Comparison of ENCODE assay signal across 13 cellular contexts in genomic region chr2:11827547-11827946, GRCh38.
A peak's percentile ranks its signal among the peaks of the same experiment; 100 is the strongest.
DNase-seq lines count a peak whose midpoint lies in the region; ATAC-seq and TF ChIP-seq lines count a peak whose summit lies in the region.
"Had no signal": no experiment of that assay in that cellular context is flagged by ENCODE, and none has a peak within 500 bp of the region (broad histone marks: within the 10 kb centered on the region; RNA-seq: fewer than 3 reads in every experiment).

No MANE protein-coding gene starts in this region.

- H3K79me2 ChIP-seq in PC-9 (ENCODE audit: low read depth), result no peaks in the 10 kb centered on the region

- no peaks in the 10 kb centered on the region for H3K27me3 ChIP-seq in PC-9 (ENCODE audit: insufficient read depth, low read depth)
- H3K27me3 ChIP-seq in gastrocnemius medialis, result no peaks in the 10 kb centered on the region

- no peaks in the 10 kb centered on the region for H3K9me2 ChIP-seq in PC-9 (ENCODE audit: insufficient read depth)

- no peaks in the 10 kb centered on the region for H4K20me1 ChIP-seq in PC-9 (ENCODE audit: insufficient read depth)

- intact Hi-C loops in PC-9 (cut with micrococcal nuclease; ENCODE audit: unreplicated experiment) (no loop called here), gastrocnemius medialis (cut with DNase I; ENCODE audit: low total_unique reads) (no loop called here)

- H2AFZ ChIP-seq in PC-9, result no peak overlapping the region

- H3K36me3 ChIP-seq in PC-9 (ENCODE audit: low read depth) (no peaks in the 10 kb centered on the region; the same call in 1 of the 2 replicates), gastrocnemius medialis (peaks cover 0 to 50% of the 10 kb centered on the region in 2 donors)

- H3K9me3 ChIP-seq in PC-9 (ENCODE audit: insufficient read depth, low read depth) (peaks cover 3% of the 10 kb centered on the region; the same call in 1 of the 2 replicates), gastrocnemius medialis (no peaks in the 10 kb centered on the region)

- H3K4me3 ChIP-seq in PC-9 (no peak overlapping the region), gastrocnemius medialis (no peak overlapping the region)

- no peak overlapping the region for H3K27ac ChIP-seq in PC-9
- H3K27ac ChIP-seq in gastrocnemius medialis, result no peak overlapping the region

- DNase-seq in GM13976 (ENCODE audit: low spot score) (peak; percentile 59), fibroblast of peridontal ligament (ENCODE audit: extremely low read depth) (peak; percentile 42), PC-9 (no peak), NOMO-1 (lab: John Stamatoyannopoulos, UW; ENCODE audit: unreplicated experiment in 2 of 2) (no peak), gastrocnemius medialis (no peak)
- DNase-seq: activated CD8-positive, alpha-beta memory T cell treated with anti-CD3 and anti-CD28 coated beads, Interleukin-2, amount 50 U/mL, for 4 hours; NCI-H1105 treated with DMSO at 0.1 percent for 48 hours; NCI-H510A treated with DMSO at 0.1 percent for 48 hours; T-helper 9 cell had no signal

- CTCF ChIA-PET in PC-9 (lab: Charles Lee), result no interaction called here

- H3K4me2 ChIP-seq in PC-9, result no peak overlapping the region

- peaks cover 36% of the 10 kb centered on the region for H3K4me1 ChIP-seq in PC-9 (replicated peaks; ENCODE audit: insufficient read depth)
- H3K4me1 ChIP-seq in gastrocnemius medialis, result peaks cover 35 to 39% of the 10 kb centered on the region in 2 donors

- peak; percentile 35 for ATAC-seq in GM19463 (IDR thresholded peaks at IDR 0.05; ENCODE audit: unreplicated experiment)
- ATAC-seq in HG03558 (IDR thresholded peaks at IDR 0.05; ENCODE audit: extremely low read depth, unreplicated experiment), result peak; percentile 30
- no peak for ATAC-seq in HG03135 (IDR thresholded peaks at IDR 0.05; ENCODE audit: unreplicated experiment)
- ATAC-seq in gastrocnemius medialis, result no peak
- ATAC-seq: HepG2 had no signal

- TF ChIP-seq POLR2A in gastrocnemius medialis (IDR thresholded peaks at IDR 0.05), result no peak

- peaks cover 42% of the 10 kb centered on the region for H3F3A ChIP-seq in PC-9 (ENCODE audit: insufficient read depth, low read depth)

- POLR2A ChIA-PET in PC-9 (lab: Charles Lee; ENCODE audit: unreplicated experiment), result no interaction called here

- no peak for TF ChIP-seq CTCF in GM13976 (IDR thresholded peaks at IDR 0.05; ENCODE audit: borderline replicate concordance, control extremely low read depth, extremely low read depth, insufficient read depth, missing control alignments)
- no peak for TF ChIP-seq CTCF in PC-9 (conservative IDR thresholded peaks at IDR 0.05)
- no peak for TF ChIP-seq CTCF in gastrocnemius medialis (IDR thresholded peaks at IDR 0.05 in 4 of 5, conservative IDR thresholded peaks at IDR 0.05 in 1 of 5)

- in situ Hi-C loops in GM13976 (cut with MboI; ENCODE audit: low sequenced_read_pairs, unreplicated experiment), result loop anchor here (25.0 kb wide), 2 partner anchors 885 to 1185 kb away; partner anchors contain the start of gene TRIB2
- in situ Hi-C loops in gastrocnemius medialis (cut with MboI; ENCODE audit: low sequenced_read_pairs in 4 of 4), result no loop called here

- BruUV-seq in PC-9 (replicated peaks; lab: Mats Ljungman, UMichigan), result no TSS peak

Comparison
In these comparisons a context has a peak if more than half of its experiments do, and no peak if none do; other contexts are left out.
1. DNase-seq: peak in GM13976 (single experiment) and fibroblast of peridontal ligament (single experiment); none in PC-9 (0 of 2), NOMO-1 (0 of 2) and gastrocnemius medialis (0 of 2).
2. ATAC-seq: peak in GM19463 (single experiment) and HG03558 (single experiment); none in HG03135 (single experiment) and gastrocnemius medialis (0 of 2).